Comparison of ENCODE assay signal across 11 cellular contexts in genomic region chr16:19517424-19518089, GRCh38. TPM values are rescaled to one million over a fixed set of nuclear protein-coding genes. Genes with fewer than 3 reads are reported as not detected.
DNase-seq lines count a peak whose midpoint lies in the region; TF ChIP-seq lines count a peak whose summit lies in the region.
"Had no signal": no experiment of that assay in that cellular context is flagged by ENCODE, and none has a peak within 500 bp of the region (broad histone marks: within the 10 kb centered on the region; RNA-seq: fewer than 3 reads in every experiment).

No MANE protein-coding gene starts in this region.

- H3K9me2 ChIP-seq in Karpas-422 (replicated peaks; ENCODE audit: insufficient read depth, low read length), result no peaks in the 10 kb centered on the region

- no peak for TF ChIP-seq POLR2A in vagina (IDR thresholded peaks at IDR 0.05)

- no peak overlapping the region for H3K4me3 ChIP-seq in Karpas-422 (ENCODE audit: low read length)
- H3K4me3 ChIP-seq in vagina, result no peak overlapping the region
- H3K4me3 ChIP-seq: suprapubic skin had no signal

- no peak overlapping the region for H3K9ac ChIP-seq in Karpas-422 (ENCODE audit: low read length)

- H3K36me3 ChIP-seq in Karpas-422 (ENCODE audit: insufficient read depth, low read length) (peaks cover 57% of the 10 kb centered on the region), vagina (peaks cover 0 to 30% of the 10 kb centered on the region in 2 donors)

- peaks cover 59% of the 10 kb centered on the region for H3K4me1 Mint-ChIP-seq in activated T-helper 1 cell treated with anti-CD3 and anti-CD28 coated beads, Interleukin-12 subunit alpha, Interleukin-12 subunit beta, Interleukin-2, Interleukin-4 antibody, amounts not matched to agents 30 ng/mL and 10 ng/mL and 1 ng/mL, durations not matched to agents 14 hours and 24 hours and 36 hours (ENCODE audit: low read depth)

- peak overlapping the region; percentile 63 for H3K27ac Mint-ChIP-seq in activated T-helper 1 cell treated with anti-CD3 and anti-CD28 coated beads, Interleukin-12 subunit alpha, Interleukin-12 subunit beta, Interleukin-2, Interleukin-4 antibody, amounts not matched to agents 30 ng/mL and 10 ng/mL and 1 ng/mL, durations not matched to agents 14 hours and 24 hours and 36 hours

- H3K9me3 Mint-ChIP-seq in activated T-helper 1 cell treated with anti-CD3 and anti-CD28 coated beads, Interleukin-12 subunit alpha, Interleukin-12 subunit beta, Interleukin-2, Interleukin-4 antibody, amounts not matched to agents 30 ng/mL and 10 ng/mL and 1 ng/mL, durations not matched to agents 14 hours and 24 hours and 36 hours, result no peaks in the 10 kb centered on the region
- H3K9me3 Mint-ChIP-seq: central memory CD8-positive, alpha-beta T cell had no signal

- peak; percentile 57 for DNase-seq in EL
- DNase-seq in Karpas-422, result peak; percentile 14
- DNase-seq in activated T-helper 1 cell treated with anti-CD3 and anti-CD28 coated beads, Interleukin-12 subunit alpha, Interleukin-12 subunit beta, Interleukin-2, Interleukin-4 antibody, amounts not matched to agents 30 ng/mL and 10 ng/mL and 1 ng/mL, durations not matched to agents 14 hours and 24 hours and 36 hours (ENCODE audit: low spot score), result no peak
- peak; percentile 85 for DNase-seq in iris pigment epithelial cell (ENCODE audit: low read depth)
- no peak for DNase-seq in vagina (ENCODE audit: extremely low spot score in 2 of 2)
- no peak for DNase-seq in SIG-M5 treated with dmso at 0.1 percent for 504 hours (lab: John Stamatoyannopoulos, UW; ENCODE audit: unreplicated experiment)
- DNase-seq in HuH-7 (ENCODE audit: low spot score), result no peak
- DNase-seq: posterior cingulate gyrus; stimulated activated CD4-positive, alpha-beta T cell treated with anti-CD3 and anti-CD28 coated beads, Interleukin-4, amount 100 ng/mL, for 1 hour had no signal

- H3K9me3 ChIP-seq in Karpas-422 (ENCODE audit: low read length), result no peaks in the 10 kb centered on the region
- H3K9me3 ChIP-seq in vagina, result no peaks in the 10 kb centered on the region
- H3K9me3 ChIP-seq: suprapubic skin had no signal

- intact Hi-C loops in activated T-helper 1 cell treated with anti-CD3 and anti-CD28 coated beads, Interleukin-12 subunit alpha, Interleukin-12 subunit beta, Interleukin-2, Interleukin-4 antibody, amounts not matched to agents 30 ng/mL and 10 ng/mL and 1 ng/mL, durations not matched to agents 14 hours and 24 hours and 36 hours (cut with micrococcal nuclease), result no loop called here
- intact Hi-C loops in vagina (cut with DNase I), result no loop called here

- no peaks in the 10 kb centered on the region for H3K27me3 Mint-ChIP-seq in activated T-helper 1 cell treated with anti-CD3 and anti-CD28 coated beads, Interleukin-12 subunit alpha, Interleukin-12 subunit beta, Interleukin-2, Interleukin-4 antibody, amounts not matched to agents 30 ng/mL and 10 ng/mL and 1 ng/mL, durations not matched to agents 14 hours and 24 hours and 36 hours (ENCODE audit: insufficient read depth)
- H3K27me3 Mint-ChIP-seq: central memory CD8-positive, alpha-beta T cell had no signal

- peaks cover 31% of the 10 kb centered on the region for H3K36me3 Mint-ChIP-seq in activated T-helper 1 cell treated with anti-CD3 and anti-CD28 coated beads, Interleukin-12 subunit alpha, Interleukin-12 subunit beta, Interleukin-2, Interleukin-4 antibody, amounts not matched to agents 30 ng/mL and 10 ng/mL and 1 ng/mL, durations not matched to agents 14 hours and 24 hours and 36 hours (ENCODE audit: low read depth)

- H3K27ac ChIP-seq in Karpas-422 (ENCODE audit: low read length), result no peak overlapping the region
- H3K27ac ChIP-seq in vagina, result no peak overlapping the region
- H3K27ac ChIP-seq: suprapubic skin had no signal

- H3K27me3 ChIP-seq in Karpas-422 (ENCODE audit: low read length) (no peaks in the 10 kb centered on the region), vagina (no peaks in the 10 kb centered on the region)
- H3K27me3 ChIP-seq: suprapubic skin had no signal

- no peak overlapping the region for H2AFZ ChIP-seq in Karpas-422 (ENCODE audit: low read length)

- H3K79me2 ChIP-seq in Karpas-422 (ENCODE audit: low read length), result peaks cover 92% of the 10 kb centered on the region

- peaks cover 7% of the 10 kb centered on the region for H4K20me1 ChIP-seq in Karpas-422 (ENCODE audit: insufficient read depth, low read depth, low read length)

- H3K4me3 Mint-ChIP-seq in activated T-helper 1 cell treated with anti-CD3 and anti-CD28 coated beads, Interleukin-12 subunit alpha, Interleukin-12 subunit beta, Interleukin-2, Interleukin-4 antibody, amounts not matched to agents 30 ng/mL and 10 ng/mL and 1 ng/mL, durations not matched to agents 14 hours and 24 hours and 36 hours, result no peak overlapping the region
- H3K4me3 Mint-ChIP-seq: central memory CD8-positive, alpha-beta T cell had no signal

- no peak overlapping the region for H3K4me2 ChIP-seq in Karpas-422 (ENCODE audit: low read depth, low read length, poor library complexity, severe bottlenecking)

- H3K4me1 ChIP-seq in Karpas-422 (ENCODE audit: low read length) (peaks cover 35% of the 10 kb centered on the region), vagina (peaks cover 36% of the 10 kb centered on the region)

- no peak for TF ChIP-seq CTCF in vagina (IDR thresholded peaks at IDR 0.05)

RNA-seq across cellular contexts. Expression of gene GDE1, which starts 4.3 kb away (rescaled TPM):
- 38.0 and 40.6 TPM in 2 replicates for total RNA-seq in Karpas-422 (2014; rRNA removed; shearing (Covaris generic); ENCODE audit: low replicate concordance)
- total RNA-seq in activated T-helper 1 cell treated with anti-CD3 and anti-CD28 coated beads, Interleukin-12 subunit alpha, Interleukin-12 subunit beta, Interleukin-2, Interleukin-4 antibody, amounts not matched to agents 30 ng/mL and 10 ng/mL and 1 ng/mL, durations not matched to agents 14 hours and 24 hours and 36 hours, result 24.1 and 29.5 TPM in 2 replicates
- total RNA-seq in vagina, result 31.2 TPM

RNA-seq across cellular contexts. Expression of gene CCP110, which starts 6.2 kb away (rescaled TPM):
- 16.0 and 30.1 TPM in 2 replicates for total RNA-seq in Karpas-422 (2014; rRNA removed; shearing (Covaris generic); ENCODE audit: low replicate concordance)
- total RNA-seq in activated T-helper 1 cell treated with anti-CD3 and anti-CD28 coated beads, Interleukin-12 subunit alpha, Interleukin-12 subunit beta, Interleukin-2, Interleukin-4 antibody, amounts not matched to agents 30 ng/mL and 10 ng/mL and 1 ng/mL, durations not matched to agents 14 hours and 24 hours and 36 hours, result 31.4 and 38.8 TPM in 2 replicates
- 17.7 TPM for total RNA-seq in vagina

RNA-seq across cellular contexts. Expression of gene VPS35L, which starts 37.9 kb away (rescaled TPM):
- total RNA-seq in Karpas-422 (2014; rRNA removed; shearing (Covaris generic); ENCODE audit: low replicate concordance), result 4.7 and 6.6 TPM in 2 replicates
- total RNA-seq in activated T-helper 1 cell treated with anti-CD3 and anti-CD28 coated beads, Interleukin-12 subunit alpha, Interleukin-12 subunit beta, Interleukin-2, Interleukin-4 antibody, amounts not matched to agents 30 ng/mL and 10 ng/mL and 1 ng/mL, durations not matched to agents 14 hours and 24 hours and 36 hours, result 36.2 and 37.4 TPM in 2 replicates
- 39.8 TPM for total RNA-seq in vagina

Comparison
In these comparisons a context has a peak if more than half of its experiments do, and no peak if none do; other contexts are left out.
1. DNase-seq: peak in EL (single experiment), Karpas-422 (single experiment) and iris pigment epithelial cell (single experiment); none in activated T-helper 1 cell treated with anti-CD3 and anti-CD28 coated beads, Interleukin-12 subunit alpha, Interleukin-12 subunit beta, Interleukin-2, Interleukin-4 antibody, amounts not matched to agents 30 ng/mL and 10 ng/mL and 1 ng/mL, durations not matched to agents 14 hours and 24 hours and 36 hours (single experiment), vagina (0 of 2), SIG-M5 treated with dmso at 0.1 percent for 504 hours (single experiment) and HuH-7 (single experiment).